In the genomic region with DNA sequence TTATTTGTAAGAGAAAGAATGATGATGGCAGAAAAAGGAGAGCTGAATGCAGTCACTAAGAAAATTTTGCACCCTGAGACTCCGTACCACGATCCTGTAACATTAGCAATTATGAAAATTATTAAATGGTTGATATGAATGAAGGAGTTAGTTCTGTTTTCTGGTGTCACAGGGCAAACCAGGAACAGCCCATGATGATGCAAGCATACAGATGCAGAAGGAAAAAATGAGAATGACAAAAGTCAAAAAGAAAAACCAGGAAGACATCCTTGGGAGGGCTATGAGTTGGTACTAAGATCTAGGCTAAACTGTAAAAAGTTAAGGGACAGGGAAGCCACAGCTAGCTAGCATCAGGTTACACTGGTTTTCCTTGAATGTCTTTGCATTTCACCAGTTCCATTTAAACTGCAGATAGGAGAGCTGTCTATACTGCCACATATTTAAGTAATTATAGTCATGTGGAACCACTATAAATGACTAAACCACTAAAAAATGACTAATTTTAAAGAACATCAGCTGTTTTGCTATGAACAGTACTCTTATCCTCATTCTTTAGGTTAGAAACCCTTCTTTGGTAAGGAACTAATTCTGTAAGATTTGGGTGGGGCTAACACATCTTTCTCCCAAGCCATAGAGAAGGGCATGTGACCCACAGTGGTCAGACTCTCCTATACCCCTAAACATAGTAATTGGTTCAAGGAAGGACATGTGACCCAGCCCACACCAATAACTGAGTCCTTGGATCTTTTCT, we compare ENCODE assay signal across 13 cellular contexts. TPM values are rescaled to one million over a fixed set of nuclear protein-coding genes. Genes with fewer than 3 reads are reported as not detected.
DNase-seq lines count a peak whose midpoint lies in the region; TF ChIP-seq lines count a peak whose summit lies in the region.
"Had no signal": no experiment of that assay in that cellular context is flagged by ENCODE, and none has a peak within 500 bp of the region (broad histone marks: within the 10 kb centered on the region; RNA-seq: fewer than 3 reads in every experiment).

No MANE protein-coding gene starts in this region.

- in situ Hi-C loops in astrocyte of the spinal cord (cut with HindIII; ENCODE audit: low sequenced_read_pairs) (no loop called here), mammary epithelial cell (cut with MboI; ENCODE audit: low sequenced_read_pairs in 2 of 2) (no loop called here)

- no peak overlapping the region for H3K9ac ChIP-seq in mammary epithelial cell (ENCODE audit: insufficient read depth, low read length)

- TF ChIP-seq CTCF in astrocyte of the spinal cord (IDR thresholded peaks at IDR 0.05; ENCODE audit: low read depth, low read length) (no peak), mammary epithelial cell (conservative IDR thresholded peaks at IDR 0.05 in 1 of 2, IDR thresholded peaks at IDR 0.05 in 1 of 2; ENCODE audit: extremely low read depth in 1 of 2, insufficient read depth in 1 of 2, low read depth in 1 of 2, low read length in 2 of 2) (no peak)

- H3K4me2 ChIP-seq in mammary epithelial cell (ENCODE audit: insufficient read depth, low read depth, low read length) = no peak overlapping the region

- H3K27me3 ChIP-seq in mammary epithelial cell (ENCODE audit: insufficient read depth, low read length) = no peaks in the 10 kb centered on the region

- DNase-seq in EH (ENCODE audit: low read depth) (peak; percentile 89), LHCN-M2 (ENCODE audit: low read depth) (peak; percentile 33), astrocyte of the spinal cord (ENCODE audit: low read depth, low spot score) (peak; percentile 51), NCI-H510A treated with DMSO at 0.1 percent for 48 hours (lab: John Stamatoyannopoulos, UW) (no peak), cerebellar nuclear complex (lab: John Stamatoyannopoulos, UW) (no peak), mammary epithelial cell (no peak), DMS53 (lab: John Stamatoyannopoulos, UW) (no peak)
- DNase-seq: activated CD8-positive, alpha-beta memory T cell treated with anti-CD3 and anti-CD28 coated beads, Interleukin-2, amount 10 ng/mL, durations not matched to agents 7 days and 5 days; activated naive CD4-positive, alpha-beta T cell treated with anti-CD3 and anti-CD28 coated beads, Interleukin-2, amount 50 U/mL, for 16 hours; mesendoderm; NCI-H524 treated with DMSO at 0.1 percent for 48 hours; substantia nigra had no signal

- intact Hi-C loops in mammary epithelial cell (cut with micrococcal nuclease) = no loop called here

- H3K36me3 ChIP-seq in mesodermal cell (ENCODE audit: control insufficient read depth, insufficient read depth, low read length) = peaks cover under 1% of the 10 kb centered on the region
- no peaks in the 10 kb centered on the region for H3K36me3 ChIP-seq in mammary epithelial cell (ENCODE audit: insufficient read depth, low read length)

- dilution Hi-C loops in mammary epithelial cell (cut with HindIII; ENCODE audit: low sequenced_read_pairs) = no loop called here

- H3K27ac ChIP-seq in mesodermal cell (ENCODE audit: low read depth, low read length, severe bottlenecking) = peak overlapping the region; percentile 6
- no peak overlapping the region for H3K27ac ChIP-seq in mammary epithelial cell (ENCODE audit: insufficient read depth, low read depth, low read length)

- H3K9me3 ChIP-seq in mesodermal cell (ENCODE audit: control insufficient read depth, low read length) = no peaks in the 10 kb centered on the region
- H3K9me3 ChIP-seq in mammary epithelial cell (replicated peaks; ENCODE audit: insufficient read depth, low read length) = no peaks in the 10 kb centered on the region

- no peaks in the 10 kb centered on the region for H4K20me1 ChIP-seq in mammary epithelial cell (ENCODE audit: insufficient read depth, low read length)

- 96 to 100% methylated on average over 2 of the region's 2 CpGs for WGBS in mesodermal cell (ENCODE audit: insufficient coverage in 2 of 2), 2 experiments
- 98% methylated on average over 2 of the region's 2 CpGs for WGBS in mammary epithelial cell (ENCODE audit: low coverage, missing lambda C conversion rate)

- peaks cover 81% of the 10 kb centered on the region for H3K79me2 ChIP-seq in mammary epithelial cell (ENCODE audit: insufficient read depth, low read length)

- CTCF ChIA-PET in mammary epithelial cell (lab: Charles Lee; ENCODE audit: low non-redundant PET) = no interaction called here

- H3K4me3 ChIP-seq in astrocyte of the spinal cord (ENCODE audit: low read depth, low read length) (no peak overlapping the region), mesodermal cell (ENCODE audit: extremely low read depth, insufficient read depth, low read length, poor library complexity, severe bottlenecking) (no peak overlapping the region), mammary epithelial cell (replicated peaks in 1 of 3; ENCODE audit: insufficient read depth in 1 of 3, low read depth in 2 of 3, low read length in 3 of 3) (no peak overlapping the region)

- no peak overlapping the region for H2AFZ ChIP-seq in mammary epithelial cell (ENCODE audit: low read depth, low read length)

- no peaks in the 10 kb centered on the region for H3K4me1 ChIP-seq in mesodermal cell (ENCODE audit: control insufficient read depth, insufficient read depth, low read length, poor library complexity, severe bottlenecking)
- H3K4me1 ChIP-seq in mammary epithelial cell (ENCODE audit: insufficient read depth, low read length) = no peaks in the 10 kb centered on the region

- no TSS peak for BruUV-seq in mammary epithelial cell (replicated peaks; lab: Mats Ljungman, UMichigan)

RNA-seq across cellular contexts. Expression of gene DOCK7, which starts 11.4 kb away (rescaled TPM):
- total RNA-seq in LHCN-M2 (2014; rRNA removed) (52.2 and 67.6 TPM in 2 replicates), mammary epithelial cell (10 to 100 TPM; 76.2 to 83.9 TPM)
- polyA plus RNA-seq in LHCN-M2 (2012) = 27.6 TPM
- polyA plus RNA-seq in mesodermal cell (2013, experiment 1 of 2) = 51.5 TPM
- polyA plus RNA-seq in mesodermal cell (2013, experiment 2 of 2) = 46.2 TPM
- polyA plus RNA-seq in mammary epithelial cell = 25.9 TPM
- polyA minus RNA-seq in mammary epithelial cell = 114 TPM

Comparison
In these comparisons a context has a peak if more than half of its experiments do, and no peak if none do; other contexts are left out.
1. DNase-seq: peak in EH (single experiment), LHCN-M2 (single experiment) and astrocyte of the spinal cord (single experiment); none in NCI-H510A treated with DMSO at 0.1 percent for 48 hours (single experiment), cerebellar nuclear complex (0 of 2), mammary epithelial cell (single experiment) and DMS53 (single experiment).